ENCODE assay signal across 22 cellular contexts in genomic region chr15:34642252-34642651, GRCh38.
"Had no signal": no experiment of that assay in that cellular context is flagged by ENCODE, and none has a peak within 500 bp of the region (broad histone marks: within the 10 kb centered on the region; RNA-seq: fewer than 3 reads in every experiment).

No MANE protein-coding gene starts in this region.

- H3K9me3 ChIP-seq: gastroesophageal sphincter, heart right ventricle, mucosa of descending colon, pancreas, sigmoid colon had no signal

- H3K36me3 Mint-ChIP-seq: activated CD4-positive, alpha-beta memory T cell treated with anti-CD3 and anti-CD28 coated beads for 36 hours; immature natural killer cell; naive B cell; stimulated activated effector memory CD8-positive, alpha-beta T cell treated with anti-CD3 and anti-CD28 coated beads, Interleukin-12 subunit alpha, Interleukin-12 subunit beta, amount 100 ng/mL, for 72 hours had no signal

- H3K4me1 ChIP-seq: gastroesophageal sphincter, heart right ventricle, pancreas, sigmoid colon had no signal

- H3K4me3 ChIP-seq: gastroesophageal sphincter, heart right ventricle, mucosa of descending colon, pancreas, sigmoid colon had no signal

- H3K27ac Mint-ChIP-seq: activated B cell treated with CpG ODN at 0.5 μM for 24 hours; activated CD4-positive, alpha-beta memory T cell treated with anti-CD3 and anti-CD28 coated beads for 36 hours; activated naive CD4-positive, alpha-beta T cell treated with anti-CD3 and anti-CD28 coated beads, Interleukin-2, amount 50 U/mL, for 72 hours; activated T-helper 1 cell treated with anti-CD3 and anti-CD28 coated beads, Interleukin-12 subunit alpha, Interleukin-12 subunit beta, Interleukin-2, Interleukin-4 antibody, amounts not matched to agents 30 ng/mL and 10 ng/mL and 1 ng/mL, durations not matched to agents 14 hours and 24 hours and 36 hours; dendritic cell treated with granulocyte-macrophage colony-stimulating factor and Interleukin-4, amounts not matched to agents 40 ng/mL and 50 ng/mL, for 4 days; immature natural killer cell; stimulated activated effector memory CD8-positive, alpha-beta T cell treated with anti-CD3 and anti-CD28 coated beads, Interleukin-12 subunit alpha, Interleukin-12 subunit beta, amount 100 ng/mL, for 72 hours had no signal

- H3K27ac ChIP-seq: gastroesophageal sphincter, heart right ventricle, pancreas, sigmoid colon had no signal

- H3K9me3 Mint-ChIP-seq: activated CD4-positive, alpha-beta memory T cell treated with anti-CD3 and anti-CD28 coated beads for 36 hours; activated naive CD4-positive, alpha-beta T cell treated with anti-CD3 and anti-CD28 coated beads, Interleukin-2, amount 50 U/mL, for 72 hours; activated T-helper 1 cell treated with anti-CD3 and anti-CD28 coated beads, Interleukin-12 subunit alpha, Interleukin-12 subunit beta, Interleukin-2, Interleukin-4 antibody, amounts not matched to agents 30 ng/mL and 10 ng/mL and 1 ng/mL, durations not matched to agents 14 hours and 24 hours and 36 hours; dendritic cell treated with granulocyte-macrophage colony-stimulating factor and Interleukin-4, amounts not matched to agents 40 ng/mL and 50 ng/mL, for 4 days; stimulated activated effector memory CD8-positive, alpha-beta T cell treated with anti-CD3 and anti-CD28 coated beads, Interleukin-12 subunit alpha, Interleukin-12 subunit beta, amount 100 ng/mL, for 72 hours had no signal

- DNase-seq: activated B cell treated with CpG ODN at 0.5 μM for 24 hours; activated CD4-positive, alpha-beta memory T cell treated with anti-CD3 and anti-CD28 coated beads for 36 hours; activated CD4-positive, alpha-beta T cell treated with anti-CD3 and anti-CD28 coated beads for 4 hours; activated gamma-delta T cell treated with Interleukin-2 at 50 U/mL for 16 hours; activated T-cell treated with anti-CD3 and anti-CD28 coated beads for 4 hours; effector CD8-positive, alpha-beta T cell; heart right ventricle; immature natural killer cell; kidney glomerular epithelial cell; left ventricle myocardium superior; mucosa of descending colon; naive B cell; pancreas; sigmoid colon; stimulated activated CD4-positive, alpha-beta T cell treated with anti-CD3 and anti-CD28 coated beads, Interleukin-4, amount 100 ng/mL, for 24 hours had no signal

- H3K4me3 Mint-ChIP-seq: activated B cell treated with CpG ODN at 0.5 μM for 24 hours; activated CD4-positive, alpha-beta memory T cell treated with anti-CD3 and anti-CD28 coated beads for 36 hours; activated T-helper 1 cell treated with anti-CD3 and anti-CD28 coated beads, Interleukin-12 subunit alpha, Interleukin-12 subunit beta, Interleukin-2, Interleukin-4 antibody, amounts not matched to agents 30 ng/mL and 10 ng/mL and 1 ng/mL, durations not matched to agents 14 hours and 24 hours and 36 hours; dendritic cell treated with granulocyte-macrophage colony-stimulating factor and Interleukin-4, amounts not matched to agents 40 ng/mL and 50 ng/mL, for 4 days; immature natural killer cell; naive B cell; stimulated activated effector memory CD8-positive, alpha-beta T cell treated with anti-CD3 and anti-CD28 coated beads, Interleukin-12 subunit alpha, Interleukin-12 subunit beta, amount 100 ng/mL, for 72 hours had no signal

- ATAC-seq: activated naive CD4-positive, alpha-beta T cell treated with anti-CD3 and anti-CD28 coated beads, Interleukin-2, amount 50 U/mL, for 72 hours; esophagus mucosa; gastroesophageal sphincter; heart right ventricle; left ventricle myocardium superior; mucosa of descending colon; pancreas; stimulated activated effector memory CD8-positive, alpha-beta T cell treated with anti-CD3 and anti-CD28 coated beads, Interleukin-12 subunit alpha, Interleukin-12 subunit beta, amount 100 ng/mL, for 72 hours had no signal

- FAIRE-seq: bronchial epithelial cell, pancreas had no signal

- H3K27me3 Mint-ChIP-seq: dendritic cell treated with granulocyte-macrophage colony-stimulating factor and Interleukin-4, amounts not matched to agents 40 ng/mL and 50 ng/mL, for 4 days had no signal

- H3K4me1 Mint-ChIP-seq: activated B cell treated with CpG ODN at 0.5 μM for 24 hours; immature natural killer cell; naive B cell; stimulated activated effector memory CD8-positive, alpha-beta T cell treated with anti-CD3 and anti-CD28 coated beads, Interleukin-12 subunit alpha, Interleukin-12 subunit beta, amount 100 ng/mL, for 72 hours had no signal

- H3K36me3 ChIP-seq: gastroesophageal sphincter, heart right ventricle, pancreas, sigmoid colon had no signal

- H3K27me3 ChIP-seq: pancreas, sigmoid colon had no signal
